In genomic region chr19:57563547-57563946, GRCh38 we compare ENCODE assay signal across 1 cellular context.
A peak's percentile ranks its signal among the peaks of the same experiment; 100 is the strongest.
TF ChIP-seq lines count a peak whose summit lies in the region.

No MANE protein-coding gene starts in this region.

TF ChIP-seq in HepG2, 621 proteins besides CTCF, POLR2A, EP300 and RAD21:
- TF ChIP-seq EED (CRISPR knock-in tag; IDR thresholded peaks at IDR 0.05) = no peak
- TF ChIP-seq ZNF496 (CRISPR knock-in tag; IDR thresholded peaks at IDR 0.05; ENCODE audit: insufficient replicate concordance) = no peak
- TF ChIP-seq HOXA5 (CRISPR knock-in tag; IDR thresholded peaks at IDR 0.05) = no peak
- no peak for TF ChIP-seq HNF4G (IDR thresholded peaks at IDR 0.05; ENCODE audit: borderline replicate concordance, low read depth, low read length)
- no peak for TF ChIP-seq HNF4G (CRISPR knock-in tag; IDR thresholded peaks at IDR 0.05; ENCODE audit: borderline replicate concordance, low read depth)
- peak; percentile 25 for TF ChIP-seq ZFP36 (IDR thresholded peaks at IDR 0.05; ENCODE audit: borderline replicate concordance, low read depth, low read length, partially characterized antibody)
TF ChIP-seq in HepG2: peak in this region for 1.
